26 cellular contexts compared by ENCODE assay signal in genomic region chr16:82425661-82426060, GRCh38.
"Had no signal": no experiment of that assay in that cellular context is flagged by ENCODE, and none has a peak within 500 bp of the region (broad histone marks: within the 10 kb centered on the region; RNA-seq: fewer than 3 reads in every experiment).

No MANE protein-coding gene starts in this region.

- H3K4me3 Mint-ChIP-seq: activated CD8-positive, alpha-beta T cell treated with anti-CD3 and anti-CD28 coated beads for 36 hours; activated T-cell treated with anti-CD3 and anti-CD28 coated beads, Interleukin-2, amount 50 U/mL, for 4 hours; activated T-helper 17 cell treated with anti-CD3 and anti-CD28 coated beads, Interleukin-2, amount 50 U/mL, for 72 hours; central memory CD8-positive, alpha-beta T cell; mesothelial cell of epicardium; naive thymus-derived CD4-positive, alpha-beta T cell; neural progenitor cell; T-helper 17 cell had no signal

- H3K27me3 ChIP-seq: sigmoid colon, transverse colon had no signal

- H3K27me3 Mint-ChIP-seq: central memory CD8-positive, alpha-beta T cell had no signal

- H3K79me2 ChIP-seq: parathyroid adenoma had no signal

- ATAC-seq: activated CD8-positive, alpha-beta T cell treated with anti-CD3 and anti-CD28 coated beads for 36 hours; activated T-cell treated with anti-CD3 and anti-CD28 coated beads, Interleukin-2, amount 50 U/mL, for 4 hours; activated T-helper 17 cell treated with anti-CD3 and anti-CD28 coated beads, Interleukin-2, amount 50 U/mL, for 72 hours; left ventricle myocardium superior; naive thymus-derived CD4-positive, alpha-beta T cell; psoas muscle; SK-N-SH treated with all-trans-retinoic acid at 6 μM for 48 hours; T-helper 17 cell had no signal

- H3K36me3 ChIP-seq: neural progenitor cell, sigmoid colon, transverse colon had no signal

- H3K36me3 Mint-ChIP-seq: mesothelial cell of epicardium; naive thymus-derived CD4-positive, alpha-beta T cell; neural progenitor cell had no signal

- H3K27ac Mint-ChIP-seq: activated CD8-positive, alpha-beta T cell treated with anti-CD3 and anti-CD28 coated beads for 36 hours; activated T-helper 17 cell treated with anti-CD3 and anti-CD28 coated beads, Interleukin-2, amount 50 U/mL, for 72 hours; mesothelial cell of epicardium; naive thymus-derived CD4-positive, alpha-beta T cell; neural progenitor cell; T-helper 17 cell had no signal

- H3K9me3 Mint-ChIP-seq: activated CD8-positive, alpha-beta T cell treated with anti-CD3 and anti-CD28 coated beads for 36 hours; activated T-cell treated with anti-CD3 and anti-CD28 coated beads, Interleukin-2, amount 50 U/mL, for 4 hours; activated T-helper 17 cell treated with anti-CD3 and anti-CD28 coated beads, Interleukin-2, amount 50 U/mL, for 72 hours; central memory CD8-positive, alpha-beta T cell; mesothelial cell of epicardium; neural progenitor cell had no signal

- H2AFZ ChIP-seq: neural progenitor cell, parathyroid adenoma had no signal

- H3K4me2 ChIP-seq: neural progenitor cell had no signal

- H3K4me1 Mint-ChIP-seq: activated T-helper 17 cell treated with anti-CD3 and anti-CD28 coated beads, Interleukin-2, amount 50 U/mL, for 72 hours; mesothelial cell of epicardium; naive thymus-derived CD4-positive, alpha-beta T cell; T-helper 17 cell had no signal

- H3K4me3 ChIP-seq: neural progenitor cell, psoas muscle, sigmoid colon, transverse colon had no signal

- H3K9me3 ChIP-seq: psoas muscle, sigmoid colon, transverse colon had no signal

- DNase-seq: activated CD4-positive, alpha-beta T cell treated with anti-CD3 and anti-CD28 coated beads, Interleukin-2, amount 50 U/mL, for 1 hour; activated CD4-positive, CD25-positive, alpha-beta regulatory T cell treated with anti-CD3 and anti-CD28 coated beads, Interleukin-2, amount 50 U/mL, for 72 hours; activated CD8-positive, alpha-beta T cell treated with anti-CD3 and anti-CD28 coated beads for 36 hours; activated gamma-delta T cell treated with Interleukin-2 at 50 U/mL for 16 hours; activated naive CD4-positive, alpha-beta T cell treated with anti-CD3 and anti-CD28 coated beads, Interleukin-2, amount 50 U/mL, for 16 hours; activated T-cell treated with anti-CD3 and anti-CD28 coated beads, Interleukin-2, amount 50 U/mL, for 4 hours; amygdala; dermis blood vessel endothelial cell; effector CD4-positive, alpha-beta T cell; foreskin melanocyte; left ventricle myocardium superior; naive thymus-derived CD4-positive, alpha-beta T cell; occipital lobe; psoas muscle; sigmoid colon; small intestine; stimulated activated naive CD4-positive, alpha-beta T cell; T-helper 17 cell; T1000; transverse colon had no signal

- H3K27ac ChIP-seq: neural progenitor cell, parathyroid adenoma, psoas muscle, sigmoid colon, transverse colon had no signal

- H3K4me1 ChIP-seq: neural progenitor cell, parathyroid adenoma, psoas muscle, sigmoid colon, transverse colon had no signal
